ENCODE assay signal across 1 cellular context in genomic region chr21:25831300-25831699, GRCh38.
TF ChIP-seq lines count a peak whose summit lies in the region.

No MANE protein-coding gene starts in this region.

TF ChIP-seq in H1, 55 proteins besides CTCF, POLR2A, EP300 and RAD21:
- TF ChIP-seq TBP (IDR thresholded peaks at IDR 0.05; ENCODE audit: low read depth, low read length) (no peak), TEAD4 (IDR thresholded peaks at IDR 0.05; ENCODE audit: low read depth, low read length) (no peak), PHF8 (conservative IDR thresholded peaks at IDR 0.05; ENCODE audit: low read depth, low read length) (no peak), BACH1 (IDR thresholded peaks at IDR 0.05; ENCODE audit: low read length) (no peak), SAP30 (IDR thresholded peaks at IDR 0.05; ENCODE audit: insufficient read depth, insufficient replicate concordance, low read length) (no peak), E2F6 (IDR thresholded peaks at IDR 0.05) (no peak), HDAC2 (IDR thresholded peaks at IDR 0.05; ENCODE audit: borderline replicate concordance in 1 of 2, low read depth in 2 of 2, low read length in 2 of 2) (no peak), CHD7 (IDR thresholded peaks at IDR 0.05; ENCODE audit: insufficient replicate concordance, low read length) (no peak), SP1 (IDR thresholded peaks at IDR 0.05; ENCODE audit: low read depth, low read length) (no peak), MAX (IDR thresholded peaks at IDR 0.05) (no peak), ATF2 (IDR thresholded peaks at IDR 0.05; ENCODE audit: low read length) (no peak), ATF3 (IDR thresholded peaks at IDR 0.05; ENCODE audit: insufficient read depth, low read depth, low read length) (no peak), RXRA (IDR thresholded peaks at IDR 0.05; ENCODE audit: insufficient read depth, low read depth, low read length) (no peak), POLR2AphosphoS5 (IDR thresholded peaks at IDR 0.05; ENCODE audit: low read depth, low read length) (no peak)
